ENCODE assay signal across 8 cellular contexts in genomic region chr2:215435261-215435808, GRCh38. TPM values are rescaled to one million over a fixed set of nuclear protein-coding genes. Genes with fewer than 3 reads are reported as not detected.
DNase-seq lines count a peak whose midpoint lies in the region; ATAC-seq and TF ChIP-seq lines count a peak whose summit lies in the region.

No MANE protein-coding gene starts in this region.

- DNase-seq in activated CD4-positive, alpha-beta T cell treated with anti-CD3 and anti-CD28 coated beads for 48 hours: peak; percentile 14
- no peak for DNase-seq in activated CD4-positive, alpha-beta T cell treated with anti-CD3 and anti-CD28 coated beads for 4 hours
- DNase-seq in SK-N-DZ (ENCODE audit: low spot score): peak; percentile 47
- DNase-seq in esophagus muscularis mucosa (ENCODE audit: extremely low spot score): no peak
- no peak for DNase-seq in natural killer cell treated with Interleukin-12 subunit alpha and Interleukin-12 subunit beta and Interleukin-15 and Interleukin-18, amount 100 ng/mL, for 72 hours (ENCODE audit: low spot score)
- DNase-seq in stimulated activated naive CD4-positive, alpha-beta T cell treated with Interleukin-2 at 50 U/mL for 16 hours (lab: John Stamatoyannopoulos, UW): no peak
- DNase-seq in NCI-H1436 treated with DMSO at 0.1 percent for 48 hours (lab: John Stamatoyannopoulos, UW): no peak

- no peak for TF ChIP-seq CTCF in esophagus muscularis mucosa (IDR thresholded peaks at IDR 0.05)

- no peak for TF ChIP-seq EP300 in esophagus muscularis mucosa (IDR thresholded peaks at IDR 0.05)

- H3K4me1 ChIP-seq in esophagus muscularis mucosa: peaks cover 9 to 56% (median 47%) of the 10 kb centered on the region in 4 donors

- no peaks in the 10 kb centered on the region for H3K36me3 Mint-ChIP-seq in natural killer cell treated with Interleukin-12 subunit alpha and Interleukin-12 subunit beta and Interleukin-15 and Interleukin-18, amount 100 ng/mL, for 72 hours

- peaks cover 0 to 25% (median 2%) of the 10 kb centered on the region in 4 donors for H3K36me3 ChIP-seq in esophagus muscularis mucosa

- H3K27me3 Mint-ChIP-seq in natural killer cell treated with Interleukin-12 subunit alpha and Interleukin-12 subunit beta and Interleukin-15 and Interleukin-18, amount 100 ng/mL, for 72 hours: peaks cover 39 to 75% of the 10 kb centered on the region in 2 donors

- H3K9me3 ChIP-seq in esophagus muscularis mucosa: no peaks in the 10 kb centered on the region

- WGBS in esophagus muscularis mucosa: 3% methylated on average over 8 of the region's 26 CpGs

- TF ChIP-seq POLR2A in esophagus muscularis mucosa (IDR thresholded peaks at IDR 0.05; ENCODE audit: low read depth): no peak

- peak overlapping the region; percentile 74 to 95 (median 88) for H3K4me3 ChIP-seq in esophagus muscularis mucosa

- intact Hi-C loops in esophagus muscularis mucosa (cut with DNase I): loop anchor here (5.0 to 10.0 kb wide), 3 partner anchors 187 to 399 kb away; no protein-coding TSS in a partner anchor

- H3K27me3 ChIP-seq in esophagus muscularis mucosa: no peaks in the 10 kb centered on the region

- H3K4me3 Mint-ChIP-seq in natural killer cell treated with Interleukin-12 subunit alpha and Interleukin-12 subunit beta and Interleukin-15 and Interleukin-18, amount 100 ng/mL, for 72 hours: peak overlapping the region; percentile 65

- no peak overlapping the region for H3K27ac Mint-ChIP-seq in natural killer cell treated with Interleukin-12 subunit alpha and Interleukin-12 subunit beta and Interleukin-15 and Interleukin-18, amount 100 ng/mL, for 72 hours

- no peaks in the 10 kb centered on the region for H3K9me3 Mint-ChIP-seq in natural killer cell treated with Interleukin-12 subunit alpha and Interleukin-12 subunit beta and Interleukin-15 and Interleukin-18, amount 100 ng/mL, for 72 hours

- ATAC-seq in HG02885 (IDR thresholded peaks at IDR 0.05; ENCODE audit: poor library complexity, unreplicated experiment): peak; percentile 37
- peak; percentile 48 to 57 for ATAC-seq in natural killer cell treated with Interleukin-12 subunit alpha and Interleukin-12 subunit beta and Interleukin-15 and Interleukin-18, amount 100 ng/mL, for 72 hours

- H3K27ac ChIP-seq in esophagus muscularis mucosa (replicated peaks in 1 of 4): peak overlapping the region; percentile 87 to 97 (median 96)

- peaks cover 22 to 28% of the 10 kb centered on the region in 2 donors for H3K4me1 Mint-ChIP-seq in natural killer cell treated with Interleukin-12 subunit alpha and Interleukin-12 subunit beta and Interleukin-15 and Interleukin-18, amount 100 ng/mL, for 72 hours (ENCODE audit: low read depth in 2 of 2)

RNA-seq across cellular contexts. Expression of gene FN1, which starts 0.5 kb away (rescaled TPM):
- polyA plus RNA-seq in SK-N-DZ (2014; cell fraction: cytosol; rRNA removed): 339 and 342 TPM in 2 replicates
- polyA plus RNA-seq in SK-N-DZ (2014; cell fraction: nucleus; rRNA removed): 278 and 371 TPM in 2 replicates
- total RNA-seq in esophagus muscularis mucosa: 1,000 to 10,000 TPM; 2,256 to 4,873 (median 2,950) TPM
- 1 to 10 TPM; 8.7 to 8.8 TPM for total RNA-seq in natural killer cell treated with Interleukin-12 subunit alpha and Interleukin-12 subunit beta and Interleukin-15 and Interleukin-18, amount 100 ng/mL, for 72 hours

Comparison
In these comparisons a context has a peak if more than half of its experiments do, and no peak if none do; other contexts are left out.
1. DNase-seq: peak in activated CD4-positive, alpha-beta T cell treated with anti-CD3 and anti-CD28 coated beads for 48 hours (single experiment) and SK-N-DZ (single experiment); none in activated CD4-positive, alpha-beta T cell treated with anti-CD3 and anti-CD28 coated beads for 4 hours (0 of 2), esophagus muscularis mucosa (single experiment), natural killer cell treated with Interleukin-12 subunit alpha and Interleukin-12 subunit beta and Interleukin-15 and Interleukin-18, amount 100 ng/mL, for 72 hours (single experiment), stimulated activated naive CD4-positive, alpha-beta T cell treated with Interleukin-2 at 50 U/mL for 16 hours (single experiment) and NCI-H1436 treated with DMSO at 0.1 percent for 48 hours (single experiment).
2. RNA of gene FN1, which starts 0.5 kb away (total RNA-seq): 2,256 to 4,873 TPM in esophagus muscularis mucosa; 8.7 to 8.8 TPM in natural killer cell treated with Interleukin-12 subunit alpha and Interleukin-12 subunit beta and Interleukin-15 and Interleukin-18, amount 100 ng/mL, for 72 hours; every median in the first group is over 100 times any median in the second.